24 cellular contexts compared by ENCODE assay signal in genomic region chr14:32407170-32407569, GRCh38.
DNase-seq lines count a peak whose midpoint lies in the region; ATAC-seq and TF ChIP-seq lines count a peak whose summit lies in the region.
"Had no signal": no experiment of that assay in that cellular context is flagged by ENCODE, and none has a peak within 500 bp of the region (broad histone marks: within the 10 kb centered on the region; RNA-seq: fewer than 3 reads in every experiment).

No MANE protein-coding gene starts in this region.

- H3K9me3 ChIP-seq in neuronal stem cell (replicated peaks in 1 of 2; ENCODE audit: control insufficient read depth in 2 of 2, insufficient read depth in 1 of 2, low read depth in 1 of 2, low read length in 2 of 2): no peaks in the 10 kb centered on the region
- H3K9me3 ChIP-seq: BLaER1 treated with 17β-estradiol and CSF1 and Interleukin-3, amounts not matched to agents 10 nM and 100 nM; Caco-2; left lung; upper lobe of right lung had no signal

- intact Hi-C loops in activated naive CD4-positive, alpha-beta T cell treated with anti-CD3 and anti-CD28 coated beads for 36 hours (cut with micrococcal nuclease): no loop called here

- WGBS in neuronal stem cell (ENCODE audit: extremely low coverage in 2 of 2, insufficient read length in 2 of 2, insufficient replicate concordance in 1 of 2), 2 donors: no CpG with 5 or more reads among the region's 1 CpG

- H2AFZ ChIP-seq in neuronal stem cell (ENCODE audit: low read length): peak overlapping the region; percentile 38

- no peak overlapping the region for H3K4me3 Mint-ChIP-seq in activated naive CD4-positive, alpha-beta T cell treated with anti-CD3 and anti-CD28 coated beads for 36 hours
- H3K4me3 Mint-ChIP-seq: activated naive CD8-positive, alpha-beta T cell; activated T-helper 17 cell treated with anti-CD3 and anti-CD28 coated beads, Interleukin-2, amount 50 U/mL, for 72 hours; stimulated activated naive CD8-positive, alpha-beta T cell treated with anti-CD3 and anti-CD28 coated beads, Interleukin-15, amount 100 ng/mL, for 72 hours had no signal

- no peak overlapping the region for H2BK120ac ChIP-seq in neuronal stem cell (ENCODE audit: low read depth, low read length)

- H3K36me3 ChIP-seq in neuronal stem cell (replicated peaks in 1 of 2; ENCODE audit: control insufficient read depth in 2 of 2, insufficient read depth in 2 of 2, low read length in 2 of 2): no peaks in the 10 kb centered on the region
- H3K36me3 ChIP-seq: BLaER1 treated with 17β-estradiol and CSF1 and Interleukin-3, amounts not matched to agents 10 nM and 100 nM; left lung; upper lobe of right lung; WERI-Rb-1 had no signal

- no peak overlapping the region for H2BK15ac ChIP-seq in neuronal stem cell (ENCODE audit: low read length)

- H3K36me3 Mint-ChIP-seq in activated naive CD4-positive, alpha-beta T cell treated with anti-CD3 and anti-CD28 coated beads for 36 hours (ENCODE audit: low read depth): no peaks in the 10 kb centered on the region
- H3K36me3 Mint-ChIP-seq: activated naive CD8-positive, alpha-beta T cell had no signal

- H3K14ac ChIP-seq in neuronal stem cell (ENCODE audit: low read length): no peak overlapping the region

- no peak overlapping the region for H3K18ac ChIP-seq in neuronal stem cell (ENCODE audit: low read length)

- no peak overlapping the region for H3K27ac Mint-ChIP-seq in activated naive CD4-positive, alpha-beta T cell treated with anti-CD3 and anti-CD28 coated beads for 36 hours
- H3K27ac Mint-ChIP-seq: activated naive CD8-positive, alpha-beta T cell; activated T-helper 17 cell treated with anti-CD3 and anti-CD28 coated beads, Interleukin-2, amount 50 U/mL, for 72 hours had no signal

- H3K23ac ChIP-seq in neuronal stem cell (ENCODE audit: low read depth, low read length, poor library complexity): no peak overlapping the region

- no peak overlapping the region for H4K91ac ChIP-seq in neuronal stem cell (ENCODE audit: low read depth, low read length, poor library complexity)

- H3K4ac ChIP-seq in neuronal stem cell (ENCODE audit: low read length): no peak overlapping the region

- no peaks in the 10 kb centered on the region for H3K4me1 ChIP-seq in neuronal stem cell (ENCODE audit: control insufficient read depth in 2 of 2, insufficient read depth in 1 of 2, low read depth in 1 of 2, low read length in 2 of 2)
- H3K4me1 ChIP-seq: BLaER1 treated with 17β-estradiol and CSF1 and Interleukin-3, amounts not matched to agents 10 nM and 100 nM; Caco-2; left lung; upper lobe of right lung had no signal

- no peak overlapping the region for H2AK5ac ChIP-seq in neuronal stem cell (ENCODE audit: low read depth, low read length)

- H3K27me3 ChIP-seq in neuronal stem cell (ENCODE audit: control insufficient read depth in 3 of 3, insufficient read depth in 3 of 3, low read depth in 1 of 3, low read length in 3 of 3): peaks cover 0 to 3% (median 0%) of the 10 kb centered on the region in 3 experiments
- H3K27me3 ChIP-seq: BLaER1 treated with 17β-estradiol and CSF1 and Interleukin-3, amounts not matched to agents 10 nM and 100 nM; left lung; upper lobe of right lung had no signal

- no peak overlapping the region for H2BK12ac ChIP-seq in neuronal stem cell (ENCODE audit: low read length)

- no peak overlapping the region for H3K27ac ChIP-seq in neuronal stem cell (replicated peaks; ENCODE audit: low read length)
- H3K27ac ChIP-seq: BLaER1 treated with 17β-estradiol and CSF1 and Interleukin-3, amounts not matched to agents 10 nM and 100 nM; left lung; SK-N-MC; upper lobe of right lung; WERI-Rb-1 had no signal

- CTCF ChIA-PET in activated naive CD4-positive, alpha-beta T cell treated with anti-CD3 and anti-CD28 coated beads for 36 hours (lab: Charles Lee): no interaction called here

- H3K9ac ChIP-seq in neuronal stem cell (ENCODE audit: low read depth, low read length, poor library complexity): no peak overlapping the region
- H3K9ac ChIP-seq: BLaER1 treated with 17β-estradiol and CSF1 and Interleukin-3, amounts not matched to agents 10 nM and 100 nM had no signal

- no peaks in the 10 kb centered on the region for H3K79me1 ChIP-seq in neuronal stem cell (ENCODE audit: low read depth, low read length)

- TF ChIP-seq CTCF in fibroblast of pulmonary artery (IDR thresholded peaks at IDR 0.05; ENCODE audit: low read length, missing control alignments): no peak

- H3K9me3 Mint-ChIP-seq in activated naive CD4-positive, alpha-beta T cell treated with anti-CD3 and anti-CD28 coated beads for 36 hours: no peaks in the 10 kb centered on the region
- H3K9me3 Mint-ChIP-seq: activated T-helper 17 cell treated with anti-CD3 and anti-CD28 coated beads, Interleukin-2, amount 50 U/mL, for 72 hours; stimulated activated naive CD8-positive, alpha-beta T cell treated with anti-CD3 and anti-CD28 coated beads, Interleukin-15, amount 100 ng/mL, for 72 hours had no signal

- no peak overlapping the region for H4K8ac ChIP-seq in neuronal stem cell (ENCODE audit: low read depth, low read length)

- H2BK5ac ChIP-seq in neuronal stem cell (ENCODE audit: low read length): no peak overlapping the region

- H3K27me3 Mint-ChIP-seq in activated naive CD4-positive, alpha-beta T cell treated with anti-CD3 and anti-CD28 coated beads for 36 hours (ENCODE audit: low read depth): no peaks in the 10 kb centered on the region
- H3K27me3 Mint-ChIP-seq: activated naive CD8-positive, alpha-beta T cell; stimulated activated naive CD8-positive, alpha-beta T cell treated with anti-CD3 and anti-CD28 coated beads, Interleukin-15, amount 100 ng/mL, for 72 hours had no signal

- no peaks in the 10 kb centered on the region for H3K4me1 Mint-ChIP-seq in activated naive CD4-positive, alpha-beta T cell treated with anti-CD3 and anti-CD28 coated beads for 36 hours (ENCODE audit: low read depth)
- H3K4me1 Mint-ChIP-seq: activated T-helper 17 cell treated with anti-CD3 and anti-CD28 coated beads, Interleukin-2, amount 50 U/mL, for 72 hours; stimulated activated naive CD8-positive, alpha-beta T cell treated with anti-CD3 and anti-CD28 coated beads, Interleukin-15, amount 100 ng/mL, for 72 hours had no signal

- no peak overlapping the region for H3K4me3 ChIP-seq in fibroblast of pulmonary artery (replicated peaks; ENCODE audit: low read depth, low read length)
- no peak overlapping the region for H3K4me3 ChIP-seq in neuronal stem cell (ENCODE audit: low read length in 2 of 2)
- H3K4me3 ChIP-seq: BLaER1 treated with 17β-estradiol and CSF1 and Interleukin-3, amounts not matched to agents 10 nM and 100 nM; left lung; SK-N-MC; upper lobe of right lung had no signal

- DNase-seq in Ammon's horn (ENCODE audit: low spot score) (peak; percentile 70), NCI-H446 (lab: John Stamatoyannopoulos, UW) (peak; percentile 56 to 84), fibroblast of pulmonary artery (ENCODE audit: low read depth) (peak; percentile 24), neuronal stem cell (ENCODE audit: low spot score) (no peak), NCI-H510A treated with DMSO at 0.1 percent for 48 hours (lab: John Stamatoyannopoulos, UW) (no peak), NCI-H226 (no peak)
- no peak for DNase-seq in activated naive CD4-positive, alpha-beta T cell treated with anti-CD3 and anti-CD28 coated beads for 36 hours
- DNase-seq: activated CD4-positive, alpha-beta T cell treated with anti-CD3 and anti-CD28 coated beads, Interleukin-2, amount 50 U/mL, for 1 hour; activated CD8-positive, alpha-beta memory T cell treated with anti-CD3 and anti-CD28 coated beads, Interleukin-2, amount 50 U/mL, for 4 hours; Caco-2; left lung; NCI-H1105; NCI-H2081 treated with DMSO at 0.1 percent for 48 hours; NCI-H510A; stimulated activated CD4-positive, alpha-beta T cell treated with anti-CD3 and anti-CD28 coated beads, Interleukin-12 subunit alpha, Interleukin-12 subunit beta, amount 100 ng/mL, for 4 hours; stimulated activated CD4-positive, alpha-beta T cell treated with anti-CD3 and anti-CD28 coated beads, Interleukin-4, amount 100 ng/mL, for 4 hours; stimulated activated naive CD8-positive, alpha-beta T cell treated with anti-CD3 and anti-CD28 coated beads, Interleukin-15, amount 100 ng/mL, for 72 hours; upper lobe of right lung; WERI-Rb-1 had no signal

- ATAC-seq in HG03039 (IDR thresholded peaks at IDR 0.05; ENCODE audit: unreplicated experiment): no peak
- ATAC-seq: activated T-helper 17 cell treated with anti-CD3 and anti-CD28 coated beads, Interleukin-2, amount 50 U/mL, for 72 hours; left lung; stimulated activated naive CD8-positive, alpha-beta T cell treated with anti-CD3 and anti-CD28 coated beads, Interleukin-15, amount 100 ng/mL, for 72 hours; upper lobe of right lung had no signal

- H3K4me2 ChIP-seq in neuronal stem cell (ENCODE audit: insufficient read depth, low read length, poor library complexity, severe bottlenecking): no peak overlapping the region
- H3K4me2 ChIP-seq: BLaER1 treated with 17β-estradiol and CSF1 and Interleukin-3, amounts not matched to agents 10 nM and 100 nM had no signal

Comparison
In these comparisons a context has a peak if more than half of its experiments do, and no peak if none do; other contexts are left out.
1. DNase-seq: peak in Ammon's horn (single experiment), NCI-H446 (2 of 2) and fibroblast of pulmonary artery (single experiment); none in neuronal stem cell (single experiment), NCI-H510A treated with DMSO at 0.1 percent for 48 hours (single experiment), NCI-H226 (single experiment) and activated naive CD4-positive, alpha-beta T cell treated with anti-CD3 and anti-CD28 coated beads for 36 hours (single experiment).